7 cellular contexts compared by ENCODE assay signal in genomic region chr15:64730151-64730550, GRCh38. TPM values are rescaled to one million over a fixed set of nuclear protein-coding genes. Genes with fewer than 3 reads are reported as not detected.
"Had no signal": no experiment of that assay in that cellular context is flagged by ENCODE, and none has a peak within 500 bp of the region (broad histone marks: within the 10 kb centered on the region; RNA-seq: fewer than 3 reads in every experiment).

No MANE protein-coding gene starts in this region.

- H3K4me1 ChIP-seq: HAP-1 had no signal

- H3K9me3 Mint-ChIP-seq: H9, HFFc6 had no signal

- DNase-seq: GM23248, GOT3, H9, HCEC 1CT, HFFc6 had no signal

- H3K27ac ChIP-seq: GM23248 had no signal

- H3K4me3 ChIP-seq: GM23248, HAP-1 had no signal

- H3K9me3 ChIP-seq: HAP-1 had no signal

- H3K36me3 ChIP-seq: HAP-1 had no signal

- H3K4me3 Mint-ChIP-seq: H9 had no signal

- ATAC-seq: HCT116 had no signal

- H2AFZ ChIP-seq: GM23248 had no signal

- H3K9ac ChIP-seq: GM23248 had no signal

- H3K27ac Mint-ChIP-seq: HFFc6 had no signal

RNA-seq across cellular contexts. Expression of gene RBPMS2, which starts 45.2 kb away (rescaled TPM):
- total RNA-seq: GM23248 had no signal
